In genomic region chr7:119703895-119704294, GRCh38 we compare ENCODE assay signal across 23 cellular contexts.
DNase-seq lines count a peak whose midpoint lies in the region; ATAC-seq, FAIRE-seq and TF ChIP-seq lines count a peak whose summit lies in the region.
"Had no signal": no experiment of that assay in that cellular context is flagged by ENCODE, and none has a peak within 500 bp of the region (broad histone marks: within the 10 kb centered on the region; RNA-seq: fewer than 3 reads in every experiment).

No MANE protein-coding gene starts in this region.

- H3K27ac ChIP-seq in kidney (ENCODE audit: low read depth in 2 of 2, low read length in 2 of 2): no peak overlapping the region
- no peak overlapping the region for H3K27ac ChIP-seq in thyroid gland
- H3K27ac ChIP-seq: BLaER1 treated with 17β-estradiol and CSF1 and Interleukin-3, amounts not matched to agents 10 nM and 100 nM had no signal

- H3K27me3 ChIP-seq in thyroid gland: no peaks in the 10 kb centered on the region
- H3K27me3 ChIP-seq: BLaER1 treated with 17β-estradiol and CSF1 and Interleukin-3, amounts not matched to agents 10 nM and 100 nM had no signal

- no peak for TF ChIP-seq CTCF in WTC11 (IDR thresholded peaks at IDR 0.05)
- TF ChIP-seq CTCF in kidney (IDR thresholded peaks at IDR 0.05; ENCODE audit: borderline replicate concordance, extremely low read depth, insufficient read depth): no peak
- TF ChIP-seq CTCF in thyroid gland (IDR thresholded peaks at IDR 0.05): no peak

- DNase-seq in ACHN: peak; percentile 36
- DNase-seq in WTC11 (ENCODE audit: low spot score): no peak
- no peak for DNase-seq in kidney
- DNase-seq in HEK293T (ENCODE audit: extremely low spot score): no peak
- DNase-seq in activated naive CD4-positive, alpha-beta T cell (lab: John Stamatoyannopoulos, UW): no peak
- DNase-seq in thyroid gland: no peak
- DNase-seq: Calu3; CD8-positive, alpha-beta T cell; DMS 273 treated with DMSO at 0.1 percent for 48 hours; DMS79; GDM1; GOT3; H7; IMR-90; KG1 had no signal

- TF ChIP-seq POLR2A in thyroid gland (IDR thresholded peaks at IDR 0.05): no peak

- in situ Hi-C loops in ACHN (cut with HindIII; ENCODE audit: low pct_ligation_motif_present, low pct_unique_long_range_greater_than_20kb, low sequenced_read_pairs): no loop called here

- ATAC-seq in WTC11 (no peak), GM21515 (IDR thresholded peaks at IDR 0.05; ENCODE audit: unreplicated experiment) (no peak)
- ATAC-seq: CD8-positive, alpha-beta T cell; HCT116 had no signal

- no peaks in the 10 kb centered on the region for H3K4me1 ChIP-seq in kidney (ENCODE audit: control insufficient read depth in 1 of 2, insufficient read depth in 1 of 2, low read depth in 1 of 2, low read length in 2 of 2)
- peaks cover 1 to 6% of the 10 kb centered on the region in 2 donors for H3K4me1 ChIP-seq in thyroid gland

- no peak overlapping the region for H3K9ac ChIP-seq in kidney (ENCODE audit: low read length in 2 of 2)
- H3K9ac ChIP-seq: BLaER1 treated with 17β-estradiol and CSF1 and Interleukin-3, amounts not matched to agents 10 nM and 100 nM had no signal

- H3K36me3 ChIP-seq in kidney (ENCODE audit: control insufficient read depth in 1 of 2, insufficient read depth in 2 of 2, low read length in 2 of 2): no peaks in the 10 kb centered on the region
- no peaks in the 10 kb centered on the region for H3K36me3 ChIP-seq in thyroid gland
- H3K36me3 ChIP-seq: BLaER1 treated with 17β-estradiol and CSF1 and Interleukin-3, amounts not matched to agents 10 nM and 100 nM had no signal

- peaks cover 13% of the 10 kb centered on the region for H3K9me3 Mint-ChIP-seq in WTC11

- H3K36me3 Mint-ChIP-seq in WTC11: peaks cover 3% of the 10 kb centered on the region; the same call in 1 of the 2 replicates
- H3K36me3 Mint-ChIP-seq: CD8-positive, alpha-beta T cell had no signal

- peak; percentile 74 for FAIRE-seq in A204.1 (lab: Jason Lieb, UNC)
- peak; percentile 73 for FAIRE-seq in kidney (lab: Jason Lieb, UNC)
- FAIRE-seq: GM12892, GM18507, HTR-8/SVneo had no signal

- no peaks in the 10 kb centered on the region for H3K4me1 Mint-ChIP-seq in WTC11
- H3K4me1 Mint-ChIP-seq: B cell had no signal

- WGBS in thyroid gland, 2 donors: 89 to 90% methylated on average over 1 of the region's 1 CpG

- POLR2A ChIA-PET in WTC11 (lab: Charles Lee): no interaction called here
- POLR2A ChIA-PET in HEK293T (lab: Yijun Ruan, JAX): no interaction called here

- no peak overlapping the region for H3K4me3 Mint-ChIP-seq in WTC11
- H3K4me3 Mint-ChIP-seq: B cell; CD8-positive, alpha-beta T cell had no signal

- H3K9me3 ChIP-seq in kidney (ENCODE audit: control insufficient read depth in 1 of 2, low read length in 2 of 2) (no peaks in the 10 kb centered on the region), thyroid gland (no peaks in the 10 kb centered on the region)
- H3K9me3 ChIP-seq: BLaER1 treated with 17β-estradiol and CSF1 and Interleukin-3, amounts not matched to agents 10 nM and 100 nM had no signal

- no peak overlapping the region for H3K4me3 ChIP-seq in kidney (ENCODE audit: low read length in 2 of 2)
- no peak overlapping the region for H3K4me3 ChIP-seq in thyroid gland (replicated peaks in 1 of 3)
- H3K4me3 ChIP-seq: BLaER1 treated with 17β-estradiol and CSF1 and Interleukin-3, amounts not matched to agents 10 nM and 100 nM had no signal

- intact Hi-C loops in kidney (cut with DNase I) (no loop called here), thyroid gland (cut with DNase I) (no loop called here)

- CTCF ChIA-PET in WTC11 (lab: Charles Lee) (no interaction called here), HEK293T (lab: Yijun Ruan, JAX) (no interaction called here)

- H3K27me3 Mint-ChIP-seq in WTC11 (ENCODE audit: low read depth): no peaks in the 10 kb centered on the region
- H3K27me3 Mint-ChIP-seq: B cell had no signal

- H3K27ac Mint-ChIP-seq in WTC11: no peak overlapping the region
- H3K27ac Mint-ChIP-seq: B cell; CD8-positive, alpha-beta T cell had no signal

TF ChIP-seq in WTC11, 78 proteins besides CTCF, POLR2A, EP300 and RAD21:
- TF ChIP-seq GRHL2 (CRISPR knock-in tag; IDR thresholded peaks at IDR 0.05; ENCODE audit: insufficient replicate concordance, severe bottlenecking) (no peak), ZNF317 (CRISPR knock-in tag; IDR thresholded peaks at IDR 0.05; ENCODE audit: borderline replicate concordance, low read depth) (peak; percentile 84)
TF ChIP-seq in WTC11: peak in this region for 1.

TF ChIP-seq in HEK293T, 16 proteins besides CTCF, POLR2A, EP300 and RAD21:
- TF ChIP-seq HDGF (IDR thresholded peaks at IDR 0.05; ENCODE audit: borderline replicate concordance) (no peak), SP1 (IDR thresholded peaks at IDR 0.05) (no peak), ELF4 (IDR thresholded peaks at IDR 0.05) (no peak), L3MBTL2 (conservative IDR thresholded peaks at IDR 0.05) (no peak), ZNF384 (IDR thresholded peaks at IDR 0.05) (no peak), BHLHE40 (IDR thresholded peaks at IDR 0.05; ENCODE audit: borderline replicate concordance) (no peak), CTBP1 (IDR thresholded peaks at IDR 0.05; ENCODE audit: borderline replicate concordance) (no peak), FOXM1 (IDR thresholded peaks at IDR 0.05; ENCODE audit: borderline replicate concordance) (no peak), PKNOX1 (IDR thresholded peaks at IDR 0.05) (no peak), FOXK2 (IDR thresholded peaks at IDR 0.05) (no peak), FOXA1 (IDR thresholded peaks at IDR 0.05) (no peak), TARDBP (IDR thresholded peaks at IDR 0.05) (no peak), NFRKB (IDR thresholded peaks at IDR 0.05) (no peak), LEF1 (IDR thresholded peaks at IDR 0.05; ENCODE audit: borderline replicate concordance) (no peak), SUZ12 (IDR thresholded peaks at IDR 0.05) (no peak), ARNT (IDR thresholded peaks at IDR 0.05) (no peak)
